Comparison of ENCODE assay signal across 18 cellular contexts in the genomic region with DNA sequence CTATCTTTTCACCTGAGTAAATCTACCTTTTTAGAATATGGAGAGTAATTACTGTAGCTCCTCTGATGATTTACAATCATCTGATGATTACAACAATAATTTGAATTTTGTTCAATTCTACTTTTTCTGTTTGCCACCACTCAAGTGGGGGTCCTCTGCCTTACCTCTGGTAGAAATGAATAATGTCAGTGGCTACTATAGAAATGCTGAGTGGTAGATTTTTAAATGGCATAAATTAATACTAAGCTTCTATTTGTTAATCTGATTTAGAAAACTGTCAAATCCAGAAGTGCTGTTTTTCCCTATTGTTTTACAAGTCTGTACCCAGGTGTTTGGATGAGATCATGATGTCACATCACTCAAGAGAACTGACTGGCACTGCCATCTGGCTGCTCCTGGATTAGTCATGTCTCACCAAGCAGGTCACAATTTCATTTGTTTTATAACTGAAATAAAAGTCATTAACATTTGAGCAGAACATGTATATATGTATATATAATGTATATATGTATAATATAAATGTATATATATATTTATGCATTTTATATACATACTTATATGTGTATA.
"Had no signal": no experiment of that assay in that cellular context is flagged by ENCODE, and none has a peak within 500 bp of the region (broad histone marks: within the 10 kb centered on the region; RNA-seq: fewer than 3 reads in every experiment).

No MANE protein-coding gene starts in this region.

- H3K4me3 ChIP-seq: adrenal gland, cardiac muscle cell, left lung, neural progenitor cell, sigmoid colon had no signal

- H3K4me3 Mint-ChIP-seq: activated CD8-positive, alpha-beta T cell treated with anti-CD3 and anti-CD28 coated beads, Interleukin-2, amount 10 ng/mL, durations not matched to agents 7 days and 5 days; activated naive CD4-positive, alpha-beta T cell treated with anti-CD3 and anti-CD28 coated beads, Interleukin-2, amount 50 U/mL, for 24 hours; naive B cell; neural progenitor cell; stimulated activated naive CD8-positive, alpha-beta T cell treated with anti-CD3 and anti-CD28 coated beads, Interleukin-15, amount 100 ng/mL, for 72 hours; type B pancreatic cell; WTC11 had no signal

- H3K27me3 Mint-ChIP-seq: naive B cell; stimulated activated naive CD8-positive, alpha-beta T cell treated with anti-CD3 and anti-CD28 coated beads, Interleukin-15, amount 100 ng/mL, for 72 hours; type B pancreatic cell had no signal

- H3K36me3 Mint-ChIP-seq: activated naive CD4-positive, alpha-beta T cell treated with anti-CD3 and anti-CD28 coated beads, Interleukin-2, amount 50 U/mL, for 24 hours; naive B cell; neural progenitor cell; type B pancreatic cell; WTC11 had no signal

- DNase-seq: activated CD4-positive, alpha-beta T cell treated with anti-CD3 and anti-CD28 coated beads for 4 hours; activated CD8-positive, alpha-beta memory T cell treated with anti-CD3 and anti-CD28 coated beads, Interleukin-2, amount 50 U/mL, for 4 hours; activated CD8-positive, alpha-beta T cell treated with anti-CD3 and anti-CD28 coated beads, Interleukin-2, amount 10 ng/mL, durations not matched to agents 7 days and 5 days; activated effector memory CD4-positive, alpha-beta T cell treated with anti-CD3 and anti-CD28 coated beads, Interleukin-2, amount 50 U/mL, for 16 hours; activated T-cell treated with anti-CD3 and anti-CD28 coated beads, Interleukin-2, amount 50 U/mL, for 48 hours; adrenal gland; islet precursor cell; left lung; mammary epithelial cell; naive B cell; sigmoid colon; stimulated activated CD4-positive, alpha-beta T cell treated with anti-CD3 and anti-CD28 coated beads, Interleukin-1b, Interleukin-23, amount 100 ng/mL, for 48 hours; stimulated activated naive CD8-positive, alpha-beta T cell treated with anti-CD3 and anti-CD28 coated beads, Interleukin-15, amount 100 ng/mL, for 72 hours had no signal

- H3K9me3 Mint-ChIP-seq: activated naive CD4-positive, alpha-beta T cell treated with anti-CD3 and anti-CD28 coated beads, Interleukin-2, amount 50 U/mL, for 24 hours; neural progenitor cell; stimulated activated naive CD8-positive, alpha-beta T cell treated with anti-CD3 and anti-CD28 coated beads, Interleukin-15, amount 100 ng/mL, for 72 hours had no signal

- H3K4me1 Mint-ChIP-seq: activated naive CD4-positive, alpha-beta T cell treated with anti-CD3 and anti-CD28 coated beads, Interleukin-2, amount 50 U/mL, for 24 hours; naive B cell; neural progenitor cell; stimulated activated naive CD8-positive, alpha-beta T cell treated with anti-CD3 and anti-CD28 coated beads, Interleukin-15, amount 100 ng/mL, for 72 hours; WTC11 had no signal

- H3K27ac Mint-ChIP-seq: activated CD8-positive, alpha-beta T cell treated with anti-CD3 and anti-CD28 coated beads, Interleukin-2, amount 10 ng/mL, durations not matched to agents 7 days and 5 days; activated naive CD4-positive, alpha-beta T cell treated with anti-CD3 and anti-CD28 coated beads, Interleukin-2, amount 50 U/mL, for 24 hours; naive B cell; neural progenitor cell; stimulated activated naive CD8-positive, alpha-beta T cell treated with anti-CD3 and anti-CD28 coated beads, Interleukin-15, amount 100 ng/mL, for 72 hours; type B pancreatic cell; WTC11 had no signal
